ENCODE assay signal across 8 cellular contexts in genomic region chr3:168511428-168512014, GRCh38.
DNase-seq lines count a peak whose midpoint lies in the region; ATAC-seq, FAIRE-seq and TF ChIP-seq lines count a peak whose summit lies in the region.

No MANE protein-coding gene starts in this region.

- FAIRE-seq in keratinocyte (lab: Jason Lieb, UNC) (no peak), RCC 7860 (lab: Jason Lieb, UNC) (no peak)

- H3K4me1 ChIP-seq in BE2C (no peaks in the 10 kb centered on the region), keratinocyte (ENCODE audit: control insufficient read depth, extremely low read depth, insufficient read depth, low read length) (no peaks in the 10 kb centered on the region)

- H3K9ac ChIP-seq in keratinocyte (ENCODE audit: control insufficient read depth, extremely low read depth, insufficient read depth, low read length), result no peak overlapping the region

- H3K27me3 ChIP-seq in BE2C (no peaks in the 10 kb centered on the region), keratinocyte (ENCODE audit: control insufficient read depth, extremely low read depth, insufficient read depth, low read length) (no peaks in the 10 kb centered on the region)

- H3K79me2 ChIP-seq in keratinocyte (ENCODE audit: control insufficient read depth, insufficient read depth, low read length), result no peaks in the 10 kb centered on the region

- H2AFZ ChIP-seq in keratinocyte (ENCODE audit: control insufficient read depth, low read length), result no peak overlapping the region

- H3K36me3 ChIP-seq in BE2C, result no peaks in the 10 kb centered on the region
- no peaks in the 10 kb centered on the region for H3K36me3 ChIP-seq in keratinocyte (ENCODE audit: control insufficient read depth in 2 of 2, extremely low read depth in 1 of 2, insufficient read depth in 2 of 2, low read length in 2 of 2)

- no peak overlapping the region for H3K4me2 ChIP-seq in keratinocyte (ENCODE audit: control insufficient read depth, extremely low read depth, insufficient read depth, low read depth, low read length)

- H3K9me1 ChIP-seq in keratinocyte (ENCODE audit: control insufficient read depth, extremely low read depth, insufficient read depth, low read length), result no peaks in the 10 kb centered on the region

- ATAC-seq in GM19468 (IDR thresholded peaks at IDR 0.05; ENCODE audit: extremely low read depth, unreplicated experiment), result peak; percentile 21

- no peaks in the 10 kb centered on the region for H3K9me3 ChIP-seq in BE2C
- no peaks in the 10 kb centered on the region for H3K9me3 ChIP-seq in keratinocyte (ENCODE audit: control insufficient read depth, low read depth, low read length)

- H3K4me3 ChIP-seq in BE2C (ENCODE audit: low read depth, low read length), result no peak overlapping the region
- H3K4me3 ChIP-seq in keratinocyte (ENCODE audit: control insufficient read depth in 2 of 3, extremely low read depth in 1 of 3, insufficient read depth in 2 of 3, low read depth in 1 of 3, low read length in 3 of 3), result no peak overlapping the region

- no peaks in the 10 kb centered on the region for H4K20me1 ChIP-seq in keratinocyte (ENCODE audit: control insufficient read depth, extremely low read depth, insufficient read depth, low read length)

- DNase-seq in BE2C (no peak), SW480 (ENCODE audit: low spot score) (peak; percentile 9), keratinocyte (ENCODE audit: low read depth, low spot score) (no peak), C1 segment of cervical spinal cord (lab: John Stamatoyannopoulos, UW) (no peak), RCC 7860 (ENCODE audit: low spot score) (no peak)
- no peak for DNase-seq in activated CD4-positive, alpha-beta T cell treated with anti-CD3 and anti-CD28 coated beads for 4 hours
- no peak for DNase-seq in stimulated activated CD4-positive, alpha-beta T cell treated with anti-CD3 and anti-CD28 coated beads, Interleukin-4, amount 100 ng/mL, for 4 hours

- dilution Hi-C loops in keratinocyte (cut with MboI; ENCODE audit: extremely low pct_ligation_motif_present, low sequenced_read_pairs), result no loop called here

- H3K27ac ChIP-seq in keratinocyte (ENCODE audit: control insufficient read depth, insufficient read depth, low read length), result no peak overlapping the region

- TF ChIP-seq CTCF in BE2C (IDR thresholded peaks at IDR 0.05; ENCODE audit: low read depth, low read length) (peak; percentile 51), keratinocyte (optimal IDR thresholded peaks at IDR 0.05 in 1 of 3, IDR thresholded peaks at IDR 0.05 in 1 of 3, conservative IDR thresholded peaks at IDR 0.05 in 1 of 3; ENCODE audit: extremely low read depth in 1 of 3, insufficient read depth in 2 of 3, low read length in 3 of 3) (peak in 2 of 3 experiments; percentile 41 to 56)
